ENCODE assay signal across 13 cellular contexts in the genomic region with DNA sequence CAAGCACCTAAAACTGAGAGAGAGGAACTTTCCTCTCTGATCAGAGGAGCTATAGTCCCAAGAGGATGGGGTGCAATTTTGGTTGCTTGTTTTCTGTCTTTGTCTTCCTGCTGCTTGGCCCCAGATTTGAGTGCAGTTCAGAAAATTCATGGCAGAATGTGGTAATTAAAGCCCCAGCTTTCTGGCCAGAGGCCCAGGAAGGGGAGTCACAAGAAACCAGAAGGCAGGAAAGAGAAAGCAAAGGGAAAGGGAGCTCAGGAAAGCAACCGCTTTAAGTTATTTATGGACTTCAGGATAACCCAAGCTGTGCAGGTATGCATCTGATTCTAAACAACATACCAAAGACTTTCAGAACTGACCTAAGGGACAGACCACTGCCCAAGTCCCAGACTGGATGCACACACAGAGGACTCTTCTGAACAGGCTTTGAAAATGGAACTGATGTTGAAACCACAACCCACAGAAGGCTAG.
DNase-seq lines count a peak whose midpoint lies in the region; ATAC-seq, FAIRE-seq and TF ChIP-seq lines count a peak whose summit lies in the region.
"Had no signal": no experiment of that assay in that cellular context is flagged by ENCODE, and none has a peak within 500 bp of the region (broad histone marks: within the 10 kb centered on the region; RNA-seq: fewer than 3 reads in every experiment).

No MANE protein-coding gene starts in this region.

- no peaks in the 10 kb centered on the region for H3K79me2 ChIP-seq in astrocyte (ENCODE audit: insufficient read depth, low read length)

- ATAC-seq in GM19455 (IDR thresholded peaks at IDR 0.05; ENCODE audit: unreplicated experiment) (no peak), HG03469 (IDR thresholded peaks at IDR 0.05; ENCODE audit: unreplicated experiment) (no peak), GM21576 (IDR thresholded peaks at IDR 0.05; ENCODE audit: unreplicated experiment) (no peak)
- ATAC-seq: activated T-cell treated with anti-CD3 and anti-CD28 coated beads, Interleukin-2, amount 50 U/mL, for 72 hours had no signal

- no peak overlapping the region for H3K4me3 Mint-ChIP-seq in astrocyte (ENCODE audit: unreplicated experiment)
- H3K4me3 Mint-ChIP-seq: activated T-cell treated with anti-CD3 and anti-CD28 coated beads, Interleukin-2, amount 50 U/mL, for 72 hours; CD4-positive, CD25-positive, alpha-beta regulatory T cell had no signal

- H3K36me3 ChIP-seq in astrocyte (ENCODE audit: insufficient read depth, low read length), result no peaks in the 10 kb centered on the region

- H3K4me1 ChIP-seq in astrocyte (ENCODE audit: insufficient read depth, low read length), result peaks cover 20% of the 10 kb centered on the region

- H3K27ac ChIP-seq in astrocyte (ENCODE audit: low read depth, low read length), result no peak overlapping the region
- H3K27ac ChIP-seq: stomach had no signal

- peaks cover 15% of the 10 kb centered on the region for H3K4me1 Mint-ChIP-seq in astrocyte (ENCODE audit: low read depth, unreplicated experiment)

- H3K9me3 ChIP-seq in astrocyte (ENCODE audit: insufficient read depth, low read depth, low read length), result no peaks in the 10 kb centered on the region
- H3K9me3 ChIP-seq: stomach had no signal

- H3K4me2 ChIP-seq in astrocyte (ENCODE audit: low read length), result peak overlapping the region; percentile 66

- H3K27ac Mint-ChIP-seq in astrocyte (ENCODE audit: unreplicated experiment), result no peak overlapping the region
- H3K27ac Mint-ChIP-seq: activated T-cell treated with anti-CD3 and anti-CD28 coated beads, Interleukin-2, amount 50 U/mL, for 72 hours; CD4-positive, CD25-positive, alpha-beta regulatory T cell had no signal

- H3K4me3 ChIP-seq in AG10803 (ENCODE audit: low read length), result peak overlapping the region; percentile 13; the same call in 1 of the 2 replicates
- H3K4me3 ChIP-seq in astrocyte (ENCODE audit: insufficient read depth, low read depth, low read length), result no peak overlapping the region
- H3K4me3 ChIP-seq: stomach had no signal

- H3K9me3 Mint-ChIP-seq in astrocyte (ENCODE audit: unreplicated experiment), result no peaks in the 10 kb centered on the region
- H3K9me3 Mint-ChIP-seq: activated T-cell treated with anti-CD3 and anti-CD28 coated beads, Interleukin-2, amount 50 U/mL, for 72 hours; CD4-positive, CD25-positive, alpha-beta regulatory T cell had no signal

- peaks cover 14% of the 10 kb centered on the region for H3K36me3 Mint-ChIP-seq in astrocyte (ENCODE audit: low read depth, unreplicated experiment)

- no peak for TF ChIP-seq CTCF in AG10803 (conservative IDR thresholded peaks at IDR 0.05; ENCODE audit: low read length)
- TF ChIP-seq CTCF in astrocyte (IDR thresholded peaks at IDR 0.05; ENCODE audit: insufficient read depth, low read depth, low read length), result no peak

- peak; percentile 78 for DNase-seq in AG10803 (ENCODE audit: low read depth)
- peak; percentile 53 for DNase-seq in KBM-7
- DNase-seq in astrocyte (ENCODE audit: low read depth), result peak; percentile 83
- peak; percentile 64 for DNase-seq in medulla oblongata (ENCODE audit: extremely low spot score)
- DNase-seq in NCI-H128 (lab: John Stamatoyannopoulos, UW; ENCODE audit: unreplicated experiment), result no peak
- DNase-seq: activated T-cell treated with anti-CD3 and anti-CD28 coated beads, Interleukin-2, amount 50 U/mL, for 72 hours; CD4-positive, CD25-positive, alpha-beta regulatory T cell; stomach had no signal

- no peak overlapping the region for H2AFZ ChIP-seq in astrocyte (ENCODE audit: low read depth, low read length)

- no peak overlapping the region for H3K9ac ChIP-seq in astrocyte (ENCODE audit: low read length)

- in situ Hi-C loops in KBM-7 (cut with MboI; ENCODE audit: low pct_unique_long_range_greater_than_20kb, low sequenced_read_pairs), result no loop called here

- FAIRE-seq in astrocyte (lab: Jason Lieb, UNC), result no peak
- FAIRE-seq: colon, GM12891 had no signal

- no peaks in the 10 kb centered on the region for H3K27me3 Mint-ChIP-seq in astrocyte (ENCODE audit: low read depth, unreplicated experiment)
- H3K27me3 Mint-ChIP-seq: CD4-positive, CD25-positive, alpha-beta regulatory T cell had no signal

- H3K27me3 ChIP-seq in astrocyte (ENCODE audit: insufficient read depth, low read length), result no peaks in the 10 kb centered on the region
- H3K27me3 ChIP-seq: stomach had no signal

- no peaks in the 10 kb centered on the region for H4K20me1 ChIP-seq in astrocyte (ENCODE audit: insufficient read depth, low read length)
